20 cellular contexts compared by ENCODE assay signal in genomic region chr9:106130374-106130773, GRCh38.
DNase-seq lines count a peak whose midpoint lies in the region; ATAC-seq, FAIRE-seq and TF ChIP-seq lines count a peak whose summit lies in the region.
"Had no signal": no experiment of that assay in that cellular context is flagged by ENCODE, and none has a peak within 500 bp of the region (broad histone marks: within the 10 kb centered on the region; RNA-seq: fewer than 3 reads in every experiment).

No MANE protein-coding gene starts in this region.

- ATAC-seq in heart left ventricle (peak in 3 of 4 donors; percentile 39 to 63 (median 53)), GM12878 (peak; percentile 72)
- ATAC-seq: A549; CD8-positive, alpha-beta T cell had no signal

- TF ChIP-seq EP300 in GM12878 (IDR thresholded peaks at IDR 0.05; ENCODE audit: borderline replicate concordance in 1 of 2, control insufficient read depth in 1 of 2, low read depth in 2 of 2, low read length in 2 of 2) = no peak

- no peaks in the 10 kb centered on the region for H4K20me1 ChIP-seq in Loucy (ENCODE audit: insufficient read depth, low read length, poor library complexity, severe bottlenecking)
- H4K20me1 ChIP-seq in GM12878 (ENCODE audit: control insufficient read depth, insufficient read depth) = no peaks in the 10 kb centered on the region
- H4K20me1 ChIP-seq: BLaER1 treated with 17β-estradiol and CSF1 and Interleukin-3, amounts not matched to agents 10 nM and 100 nM had no signal

- no peaks in the 10 kb centered on the region for H3F3A ChIP-seq in Loucy (ENCODE audit: low read depth)

- H3K36me3 ChIP-seq in heart left ventricle = no peaks in the 10 kb centered on the region
- no peaks in the 10 kb centered on the region for H3K36me3 ChIP-seq in right atrium auricular region
- H3K36me3 ChIP-seq in Loucy (ENCODE audit: insufficient read depth, low read length) = no peaks in the 10 kb centered on the region
- H3K36me3 ChIP-seq in GM12878 (ENCODE audit: control insufficient read depth in 2 of 2, insufficient read depth in 2 of 2, low read length in 1 of 2) = no peaks in the 10 kb centered on the region
- H3K36me3 ChIP-seq: BLaER1 treated with 17β-estradiol and CSF1 and Interleukin-3, amounts not matched to agents 10 nM and 100 nM had no signal

- POLR2A ChIA-PET in GM12878 (lab: Charles Lee) = no interaction called here

- no peak for DNase-seq in heart left ventricle
- no peak for DNase-seq in right atrium auricular region (ENCODE audit: low spot score)
- no peak for DNase-seq in GM12878 (ENCODE audit: low read depth, low spot score)
- no peak for DNase-seq in NCI-H524 treated with DMSO at 0.1 percent for 48 hours (lab: John Stamatoyannopoulos, UW)
- DNase-seq: AML-193; Caco-2; Calu3; CD4-positive, alpha-beta T cell; CD8-positive, alpha-beta T cell; DMS79 treated with DMSO at 0.1 percent for 48 hours; GF-D8 had no signal

- no peaks in the 10 kb centered on the region for H3K79me2 ChIP-seq in Loucy (ENCODE audit: insufficient read depth, low read length)
- no peaks in the 10 kb centered on the region for H3K79me2 ChIP-seq in GM12878 (ENCODE audit: control insufficient read depth, insufficient read depth, low read length)

- H3K9ac ChIP-seq in Loucy (ENCODE audit: low read depth, low read length, poor library complexity, severe bottlenecking) (no peak overlapping the region), GM12878 (ENCODE audit: control insufficient read depth, insufficient read depth, low read length) (no peak overlapping the region)
- H3K9ac ChIP-seq: BLaER1 treated with 17β-estradiol and CSF1 and Interleukin-3, amounts not matched to agents 10 nM and 100 nM had no signal

- CTCF ChIA-PET in GM12878 (lab: Yijun Ruan, JAX) = no interaction called here

- TF ChIP-seq RAD21 in GM12878 (IDR thresholded peaks at IDR 0.05; ENCODE audit: insufficient read depth, low read depth, low read length) = no peak

- H3K27me3 ChIP-seq in heart left ventricle = no peaks in the 10 kb centered on the region
- no peaks in the 10 kb centered on the region for H3K27me3 ChIP-seq in right atrium auricular region
- no peaks in the 10 kb centered on the region for H3K27me3 ChIP-seq in Loucy (ENCODE audit: insufficient read depth, low read length, poor library complexity, severe bottlenecking)
- H3K27me3 ChIP-seq in GM12878 (replicated peaks in 1 of 2; ENCODE audit: control insufficient read depth in 2 of 2, insufficient read depth in 2 of 2, low read length in 1 of 2) = no peaks in the 10 kb centered on the region
- H3K27me3 ChIP-seq: BLaER1 treated with 17β-estradiol and CSF1 and Interleukin-3, amounts not matched to agents 10 nM and 100 nM had no signal

- TF ChIP-seq CTCF in heart left ventricle (IDR thresholded peaks at IDR 0.05) (no peak), right atrium auricular region (IDR thresholded peaks at IDR 0.05) (no peak), Loucy (conservative IDR thresholded peaks at IDR 0.05; ENCODE audit: low read length) (no peak), GM12878 (IDR thresholded peaks at IDR 0.05 in 2 of 3, conservative IDR thresholded peaks at IDR 0.05 in 1 of 3; ENCODE audit: control insufficient read depth in 2 of 3, extremely low read depth in 1 of 3, insufficient read depth in 1 of 3, low read depth in 3 of 3, low read length in 3 of 3) (no peak)

- H3K4me2 ChIP-seq in Loucy (ENCODE audit: low read depth, low read length, poor library complexity, severe bottlenecking) = no peak overlapping the region
- no peak overlapping the region for H3K4me2 ChIP-seq in GM12878 (ENCODE audit: control insufficient read depth, insufficient read depth)
- H3K4me2 ChIP-seq: A549; BLaER1 treated with 17β-estradiol and CSF1 and Interleukin-3, amounts not matched to agents 10 nM and 100 nM had no signal

- intact Hi-C loops in heart left ventricle (cut with DNase I) = no loop called here
- intact Hi-C loops in GM12878 (cut with micrococcal nuclease; ENCODE audit: unreplicated experiment) = no loop called here

- H2AFZ ChIP-seq in Loucy (ENCODE audit: low read length) (0 out of 2 replicates have a peak overlapping the region, but pooled peaks have one; percentile 8), GM12878 (ENCODE audit: control insufficient read depth, low read depth, low read length) (no peak overlapping the region)

- RAD21 ChIA-PET in GM12878 (lab: Charles Lee; ENCODE audit: unreplicated experiment) = interaction anchor here (1.0 kb wide), 1 partner anchor 180 kb away, joined by 3 read pairs; no protein-coding TSS in a partner anchor

- no TSS peak for BruUV-seq in GM12878 (replicated peaks; lab: Mats Ljungman, UMichigan)

- H3K9me3 ChIP-seq in heart left ventricle = peaks cover 0 to 10% (median 0%) of the 10 kb centered on the region in 12 donors
- H3K9me3 ChIP-seq in right atrium auricular region = no peaks in the 10 kb centered on the region
- no peaks in the 10 kb centered on the region for H3K9me3 ChIP-seq in Loucy (ENCODE audit: insufficient read depth, low read depth, low read length)
- H3K9me3 ChIP-seq in GM12878 (replicated peaks; ENCODE audit: control insufficient read depth, insufficient read depth, low read length) = no peaks in the 10 kb centered on the region
- H3K9me3 ChIP-seq: A549, Caco-2 had no signal

- H3K4me1 ChIP-seq in heart left ventricle (peaks cover 0 to 3% (median 0%) of the 10 kb centered on the region in 12 donors), right atrium auricular region (no peaks in the 10 kb centered on the region), Loucy (ENCODE audit: insufficient read depth, low read length, poor library complexity, severe bottlenecking) (no peaks in the 10 kb centered on the region), GM12878 (ENCODE audit: control insufficient read depth, insufficient read depth, low read length) (no peaks in the 10 kb centered on the region)
- H3K4me1 ChIP-seq: A549; BLaER1 treated with 17β-estradiol and CSF1 and Interleukin-3, amounts not matched to agents 10 nM and 100 nM; Caco-2 had no signal

- H3K9me2 ChIP-seq in Loucy (replicated peaks; ENCODE audit: low read depth, low read length) = no peaks in the 10 kb centered on the region

- TF ChIP-seq POLR2A in heart left ventricle (IDR thresholded peaks at IDR 0.05) (no peak), GM12878 (IDR thresholded peaks at IDR 0.05; ENCODE audit: low read depth, low read length) (no peak)

- no peak overlapping the region for H3K27ac ChIP-seq in heart left ventricle
- no peak overlapping the region for H3K27ac ChIP-seq in right atrium auricular region
- no peak overlapping the region for H3K27ac ChIP-seq in GM12878 (ENCODE audit: control insufficient read depth, insufficient read depth)
- H3K27ac ChIP-seq: 22Rv1; A549; BLaER1 treated with 17β-estradiol and CSF1 and Interleukin-3, amounts not matched to agents 10 nM and 100 nM; C4-2B had no signal

- SMC1A ChIA-PET in GM12878 (lab: Charles Lee; ENCODE audit: uncharacterized antibody, unreplicated experiment) = interaction anchor here (0.6 to 1.3 kb wide), 5 partner anchors 9 to 790 kb away, joined by 3 to 6 read pairs (median 3); no protein-coding TSS in a partner anchor

- FAIRE-seq in GM12878 (lab: Jason Lieb, UNC) = no peak
- FAIRE-seq: A549, D721Med, G401.6, GM12892, GM18507 had no signal

- H3K4me3 ChIP-seq in heart left ventricle (no peak overlapping the region), right atrium auricular region (no peak overlapping the region), Loucy (ENCODE audit: low read length, poor library complexity, severe bottlenecking) (no peak overlapping the region), GM12878 (no peak overlapping the region)
- H3K4me3 ChIP-seq: A549; BLaER1 treated with 17β-estradiol and CSF1 and Interleukin-3, amounts not matched to agents 10 nM and 100 nM had no signal

- 44 to 52% (median 49%) methylated on average over 2 of the region's 2 CpGs for WGBS in heart left ventricle, 4 donors
- 15% methylated on average over 2 of the region's 2 CpGs for WGBS in GM12878 (ENCODE audit: insufficient coverage, insufficient replicate concordance, low lambda C conversion rate, missing lambda C conversion rate)

- in situ Hi-C loops in GM12878 (cut with MboI) = no loop called here

TF ChIP-seq in GM12878, 131 proteins besides CTCF, POLR2A, EP300 and RAD21 (continues in another document):
- TF ChIP-seq IRF4 (IDR thresholded peaks at IDR 0.05; ENCODE audit: low read depth, low read length) (no peak), ATF7 (IDR thresholded peaks at IDR 0.05; ENCODE audit: low read depth) (peak; percentile 54; the same call in 1 of the 2 replicates), RELB (IDR thresholded peaks at IDR 0.05; ENCODE audit: low read depth) (no peak), IRF5 (IDR thresholded peaks at IDR 0.05; ENCODE audit: borderline replicate concordance) (no peak)
